In genomic region chr13:79306650-79307049, GRCh38 we compare ENCODE assay signal across 30 cellular contexts.
"Had no signal": no experiment of that assay in that cellular context is flagged by ENCODE, and none has a peak within 500 bp of the region (broad histone marks: within the 10 kb centered on the region; RNA-seq: fewer than 3 reads in every experiment).

No MANE protein-coding gene starts in this region.

- H3K36me3 Mint-ChIP-seq: naive thymus-derived CD8-positive, alpha-beta T cell had no signal

- H3K4me1 ChIP-seq: lower lobe of right lung, pancreas, prostate gland, transverse colon had no signal

- DNase-seq: kidney; left colon; left lung; lower lobe of right lung; mammary epithelial cell; mesenchymal stem cell; naive thymus-derived CD8-positive, alpha-beta T cell; nucleus accumbens; pancreas; posterior cingulate gyrus; retina; right cardiac atrium; stimulated activated CD4-positive, alpha-beta T cell treated with anti-CD3 and anti-CD28 coated beads, Interleukin-12 subunit alpha, Interleukin-12 subunit beta, amount 100 ng/mL, for 4 hours; stimulated activated CD4-positive, alpha-beta T cell treated with anti-CD3 and anti-CD28 coated beads, Interleukin-15, amount 100 ng/mL, for 24 hours; stimulated activated CD4-positive, alpha-beta T cell treated with anti-CD3 and anti-CD28 coated beads, Interleukin-2, amount 100 ng/mL, for 24 hours; stimulated activated CD4-positive, alpha-beta T cell treated with anti-CD3 and anti-CD28 coated beads, Interleukin-4, amount 100 ng/mL, for 1 hour; stimulated activated naive B cell treated with anti-CD40 and anti-IgM and Interleukin-4, amounts not matched to agents 10 μg/mL and 1 μg/mL and 100 μg/mL, for 72 hours; stimulated activated naive CD8-positive, alpha-beta T cell treated with anti-CD3 and anti-CD28 coated beads, Interleukin-15, Interleukin-2, amounts not matched to agents 100 U/mL and 50 U/mL, for 24 hours; stomach; testis; transverse colon had no signal

- H3K36me3 ChIP-seq: left lung, lower lobe of right lung, pancreas, prostate gland, stomach, thyroid gland, transverse colon, upper lobe of left lung, vagina had no signal

- H3K4me3 Mint-ChIP-seq: naive thymus-derived CD8-positive, alpha-beta T cell; nephron; neural crest cell; stimulated activated naive B cell treated with anti-CD40 and anti-IgM and Interleukin-4, amounts not matched to agents 10 μg/mL and 1 μg/mL and 100 μg/mL, for 72 hours had no signal

- H3K27ac ChIP-seq: left lung, lower lobe of right lung, pancreas, prostate gland, skin epidermis, stomach, testis, thyroid gland, transverse colon, upper lobe of left lung, vagina had no signal

- H3K27ac Mint-ChIP-seq: nephron had no signal

- H3K27me3 ChIP-seq: left lung, pancreas, stomach, testis, thyroid gland, transverse colon, upper lobe of left lung, vagina had no signal

- FAIRE-seq: islet of Langerhans, kidney, pancreas had no signal

- ATAC-seq: left colon; naive thymus-derived CD8-positive, alpha-beta T cell; sciatic nerve; stimulated activated naive CD8-positive, alpha-beta T cell treated with anti-CD3 and anti-CD28 coated beads, Interleukin-15, Interleukin-2, amounts not matched to agents 100 U/mL and 50 U/mL, for 24 hours had no signal

- H3K9me3 ChIP-seq: left lung, lower lobe of right lung, pancreas, prostate gland, testis, thyroid gland, transverse colon, upper lobe of left lung, vagina had no signal

- H3K4me3 ChIP-seq: left lung, lower lobe of right lung, pancreas, prostate gland, skin epidermis, stomach, testis, thyroid gland, transverse colon, upper lobe of left lung, vagina had no signal

- H3K9me3 Mint-ChIP-seq: neural crest cell; stimulated activated naive B cell treated with anti-CD40 and anti-IgM and Interleukin-4, amounts not matched to agents 10 μg/mL and 1 μg/mL and 100 μg/mL, for 72 hours had no signal

- H3K4me1 Mint-ChIP-seq: neural crest cell had no signal
